22 cellular contexts compared by ENCODE assay signal in genomic region chr14:94356379-94357056, GRCh38. TPM values are rescaled to one million over a fixed set of nuclear protein-coding genes. Genes with fewer than 3 reads are reported as not detected.
"Had no signal": no experiment of that assay in that cellular context is flagged by ENCODE, and none has a peak within 500 bp of the region (broad histone marks: within the 10 kb centered on the region; RNA-seq: fewer than 3 reads in every experiment).

No MANE protein-coding gene starts in this region.

- DNase-seq: activated CD4-positive, alpha-beta T cell treated with anti-CD3 and anti-CD28 coated beads, Interleukin-2, amount 10 ng/mL, durations not matched to agents 24 days and 14 days; activated effector memory CD4-positive, alpha-beta T cell treated with Interleukin-2 at 50 U/mL for 16 hours; activated T-cell treated with anti-CD3 and anti-CD28 coated beads, Interleukin-2, amount 50 U/mL, for 24 hours; amygdala; cerebellar nuclear complex; dorsolateral prefrontal cortex; pancreas; T-cell; T1000 had no signal

- H3K9me3 ChIP-seq: pancreas, tibial nerve had no signal

- H3K4me1 ChIP-seq: pancreas had no signal

- H3K4me3 ChIP-seq: dorsolateral prefrontal cortex, pancreas, SK-N-MC, skin epidermis, tibial nerve had no signal

- H3K27ac ChIP-seq: dorsolateral prefrontal cortex, pancreas, SK-N-MC, skin epidermis, tibial nerve, VCaP had no signal

- FAIRE-seq: endometrium had no signal

- H3K4me1 Mint-ChIP-seq: activated CD4-positive, alpha-beta T cell treated with anti-CD3 and anti-CD28 coated beads, Interleukin-2, amount 10 ng/mL, durations not matched to agents 24 days and 14 days; memory B cell; stimulated activated effector memory CD8-positive, alpha-beta T cell treated with anti-CD3 and anti-CD28 coated beads, Interleukin-12 subunit alpha, Interleukin-12 subunit beta, amount 100 ng/mL, for 72 hours; T-cell had no signal

- ATAC-seq: esophagus mucosa; pancreas; stimulated activated effector memory CD8-positive, alpha-beta T cell treated with anti-CD3 and anti-CD28 coated beads, Interleukin-12 subunit alpha, Interleukin-12 subunit beta, amount 100 ng/mL, for 72 hours; T-cell had no signal

- H3K27ac Mint-ChIP-seq: activated CD4-positive, alpha-beta T cell treated with anti-CD3 and anti-CD28 coated beads, Interleukin-2, amount 10 ng/mL, durations not matched to agents 24 days and 14 days; activated naive CD8-positive, alpha-beta T cell; activated T-cell treated with anti-CD3 and anti-CD28 coated beads, Interleukin-2, amount 50 U/mL, for 24 hours; memory B cell; stimulated activated effector memory CD8-positive, alpha-beta T cell treated with anti-CD3 and anti-CD28 coated beads, Interleukin-12 subunit alpha, Interleukin-12 subunit beta, amount 100 ng/mL, for 72 hours; T-cell had no signal

- H3K36me3 Mint-ChIP-seq: activated naive CD8-positive, alpha-beta T cell; brain; memory B cell; stimulated activated effector memory CD8-positive, alpha-beta T cell treated with anti-CD3 and anti-CD28 coated beads, Interleukin-12 subunit alpha, Interleukin-12 subunit beta, amount 100 ng/mL, for 72 hours; T-cell had no signal

- H3K27me3 ChIP-seq: pancreas, tibial nerve had no signal

- H3K36me3 ChIP-seq: pancreas, tibial nerve had no signal

- H3K4me3 Mint-ChIP-seq: activated CD4-positive, alpha-beta T cell treated with anti-CD3 and anti-CD28 coated beads, Interleukin-2, amount 10 ng/mL, durations not matched to agents 24 days and 14 days; activated naive CD8-positive, alpha-beta T cell; activated T-cell treated with anti-CD3 and anti-CD28 coated beads, Interleukin-2, amount 50 U/mL, for 24 hours; brain; memory B cell; neural crest cell; stimulated activated effector memory CD8-positive, alpha-beta T cell treated with anti-CD3 and anti-CD28 coated beads, Interleukin-12 subunit alpha, Interleukin-12 subunit beta, amount 100 ng/mL, for 72 hours; T-cell had no signal

RNA-seq across cellular contexts. Expression of gene SERPINA2, which starts 10.0 kb away (rescaled TPM):
- total RNA-seq: activated CD4-positive, alpha-beta T cell treated with anti-CD3 and anti-CD28 coated beads, Interleukin-2, amount 10 ng/mL, durations not matched to agents 24 days and 14 days; dorsolateral prefrontal cortex; esophagus mucosa; fibroblast of villous mesenchyme; myocyte; neural crest cell; pancreas; T-cell; tibial nerve had no signal
- polyA plus RNA-seq: pancreas had no signal

RNA-seq across cellular contexts. Expression of gene SERPINA1, which starts 31.9 kb away (rescaled TPM):
- total RNA-seq: fibroblast of villous mesenchyme, myocyte, neural crest cell had no signal

RNA-seq across cellular contexts. Expression of gene SERPINA6, which starts 33.4 kb away (rescaled TPM):
- total RNA-seq: activated CD4-positive, alpha-beta T cell treated with anti-CD3 and anti-CD28 coated beads, Interleukin-2, amount 10 ng/mL, durations not matched to agents 24 days and 14 days; dorsolateral prefrontal cortex; esophagus mucosa; fibroblast of villous mesenchyme; myocyte; neural crest cell; T-cell had no signal
